9 cellular contexts compared by ENCODE assay signal in genomic region chr3:150743508-150743907, GRCh38. TPM values are rescaled to one million over a fixed set of nuclear protein-coding genes. Genes with fewer than 3 reads are reported as not detected.
DNase-seq lines count a peak whose midpoint lies in the region; ATAC-seq and TF ChIP-seq lines count a peak whose summit lies in the region.
"Had no signal": no experiment of that assay in that cellular context is flagged by ENCODE, and none has a peak within 500 bp of the region (broad histone marks: within the 10 kb centered on the region; RNA-seq: fewer than 3 reads in every experiment).

No MANE protein-coding gene starts in this region.

- no peak for TF ChIP-seq EP300 in suprapubic skin (IDR thresholded peaks at IDR 0.05)

- H3K9me3 Mint-ChIP-seq in activated T-cell treated with anti-CD3 and anti-CD28 coated beads, Interleukin-2, amount 50 U/mL, for 72 hours, result no peaks in the 10 kb centered on the region

- peak overlapping the region; percentile 50 for H3K27ac Mint-ChIP-seq in activated T-cell treated with anti-CD3 and anti-CD28 coated beads, Interleukin-2, amount 50 U/mL, for 72 hours

- H3K36me3 ChIP-seq in suprapubic skin, result peaks cover 18% of the 10 kb centered on the region

- WGBS in suprapubic skin, result 64% methylated on average over 2 of the region's 2 CpGs

- no peak overlapping the region for H3K4me3 ChIP-seq in foreskin fibroblast (ENCODE audit: low read depth in 1 of 2, low read length in 2 of 2)
- no peak overlapping the region for H3K4me3 ChIP-seq in suprapubic skin

- H3K9me3 ChIP-seq in suprapubic skin, result no peaks in the 10 kb centered on the region

- no peak for ATAC-seq in activated T-cell treated with anti-CD3 and anti-CD28 coated beads, Interleukin-2, amount 50 U/mL, for 72 hours (replicated peaks in 1 of 2)

- H3K27me3 Mint-ChIP-seq in activated T-cell treated with anti-CD3 and anti-CD28 coated beads, Interleukin-2, amount 50 U/mL, for 72 hours (ENCODE audit: low read depth), result no peaks in the 10 kb centered on the region

- TF ChIP-seq CTCF in foreskin fibroblast (IDR thresholded peaks at IDR 0.05; ENCODE audit: low read depth, low read length), result no peak
- TF ChIP-seq CTCF in suprapubic skin (IDR thresholded peaks at IDR 0.05), result no peak

- DNase-seq in activated T-cell treated with anti-CD3 and anti-CD28 coated beads, Interleukin-2, amount 50 U/mL, for 72 hours, result no peak
- DNase-seq in activated T-cell treated with anti-CD3 and anti-CD28 coated beads, Interleukin-2, amount 50 U/mL, for 1 hour, result no peak
- DNase-seq in SW480 (ENCODE audit: low spot score), result peak; percentile 31
- DNase-seq in foreskin fibroblast, result peak; percentile 17 to 51
- DNase-seq in suprapubic skin (ENCODE audit: low spot score in 2 of 2), result no peak
- DNase-seq in head of caudate nucleus, result no peak
- DNase-seq in G401 (ENCODE audit: low spot score), result no peak
- no peak for DNase-seq in pons (ENCODE audit: low spot score)
- DNase-seq: MV-4-11 had no signal

- H3K4me1 ChIP-seq in suprapubic skin, result peaks cover 52% of the 10 kb centered on the region

- peak overlapping the region; percentile 44 for H3K27ac ChIP-seq in suprapubic skin

- intact Hi-C loops in head of caudate nucleus (cut with DNase I), result no loop called here

- TF ChIP-seq POLR2A in suprapubic skin (IDR thresholded peaks at IDR 0.05), result no peak

- H3K4me1 Mint-ChIP-seq in activated T-cell treated with anti-CD3 and anti-CD28 coated beads, Interleukin-2, amount 50 U/mL, for 72 hours (ENCODE audit: low read depth), result peaks cover 100% of the 10 kb centered on the region

- H3K4me3 Mint-ChIP-seq in activated T-cell treated with anti-CD3 and anti-CD28 coated beads, Interleukin-2, amount 50 U/mL, for 72 hours, result peak overlapping the region in 1 of 2 donors; percentile 23

- H3K27me3 ChIP-seq in suprapubic skin, result no peaks in the 10 kb centered on the region

- in situ Hi-C loops in G401 (cut with HindIII; ENCODE audit: low sequenced_read_pairs), result no loop called here

- H3K36me3 Mint-ChIP-seq in activated T-cell treated with anti-CD3 and anti-CD28 coated beads, Interleukin-2, amount 50 U/mL, for 72 hours (ENCODE audit: insufficient read depth in 2 of 2), result peaks cover 16 to 43% of the 10 kb centered on the region in 2 donors

RNA-seq across cellular contexts. Expression of gene SIAH2, which starts 19.5 kb away (rescaled TPM):
- 100 to 1,000 TPM in 1 of 2 donors, 10 to 100 TPM in 1; 91.2 to 124 TPM for total RNA-seq in activated T-cell treated with anti-CD3 and anti-CD28 coated beads, Interleukin-2, amount 50 U/mL, for 72 hours
- total RNA-seq in suprapubic skin, result 10 to 100 TPM; 49.5 to 95.7 (median 81.3) TPM
- 20.7 and 36.6 TPM in 2 replicates for total RNA-seq in G401 (2014; rRNA removed; shearing (Covaris generic))

RNA-seq across cellular contexts. Expression of gene ERICH6, which starts 39.8 kb away (rescaled TPM):
- total RNA-seq in activated T-cell treated with anti-CD3 and anti-CD28 coated beads, Interleukin-2, amount 50 U/mL, for 72 hours, result under 1 TPM in 1 of 2 donors, not detected in 1; 0.19 TPM
- under 1 TPM in 1 of 4 donors, not detected in 3; 0.68 TPM for total RNA-seq in suprapubic skin
- not detected in 2 replicates for total RNA-seq in G401 (2014; rRNA removed; shearing (Covaris generic))

Comparison
In these comparisons a context has a peak if more than half of its experiments do, and no peak if none do; other contexts are left out.
1. DNase-seq: peak in SW480 (single experiment) and foreskin fibroblast (2 of 2); none in activated T-cell treated with anti-CD3 and anti-CD28 coated beads, Interleukin-2, amount 50 U/mL, for 72 hours (0 of 2), activated T-cell treated with anti-CD3 and anti-CD28 coated beads, Interleukin-2, amount 50 U/mL, for 1 hour (single experiment), suprapubic skin (0 of 2), head of caudate nucleus (0 of 42), G401 (single experiment) and pons (single experiment).